ENCODE assay signal across 2 cellular contexts in genomic region chr3:184567924-184568590, GRCh38.
A peak's percentile ranks its signal among the peaks of the same experiment; 100 is the strongest.
TF ChIP-seq lines count a peak whose summit lies in the region.

No MANE protein-coding gene starts in this region.

TF ChIP-seq in IMR-90, 13 proteins besides CTCF, POLR2A, EP300 and RAD21:
- TF ChIP-seq MAZ (IDR thresholded peaks at IDR 0.05; ENCODE audit: borderline replicate concordance, low read depth, low read length) (0 out of 2 replicates have a peak, but pooled peaks have one; percentile 23), RCOR1 (IDR thresholded peaks at IDR 0.05; ENCODE audit: insufficient replicate concordance, low read length) (no peak), ELK1 (IDR thresholded peaks at IDR 0.05; ENCODE audit: borderline replicate concordance, low read depth, low read length) (no peak), USF2 (IDR thresholded peaks at IDR 0.05; ENCODE audit: low read depth, low read length) (no peak), FOS (IDR thresholded peaks at IDR 0.05; ENCODE audit: low read depth, low read length) (no peak), RFX5 (IDR thresholded peaks at IDR 0.05; ENCODE audit: low read depth, low read length) (no peak), BHLHE40 (IDR thresholded peaks at IDR 0.05; ENCODE audit: low read depth, low read length) (no peak), MAFK (IDR thresholded peaks at IDR 0.05; ENCODE audit: low read depth, low read length) (no peak), CHD1 (IDR thresholded peaks at IDR 0.05; ENCODE audit: low read depth, low read length) (no peak), MXI1 (IDR thresholded peaks at IDR 0.05; ENCODE audit: borderline replicate concordance, low read depth, low read length) (0 out of 2 replicates have a peak, but pooled peaks have one; percentile 18), NFE2L2 (IDR thresholded peaks at IDR 0.05; ENCODE audit: low read depth, low read length) (no peak), SMC3 (IDR thresholded peaks at IDR 0.05; ENCODE audit: low read depth, low read length) (no peak), CEBPB (IDR thresholded peaks at IDR 0.05; ENCODE audit: low read depth, low read length) (no peak)

TF ChIP-seq in H1, 55 proteins besides CTCF, POLR2A, EP300 and RAD21:
- TF ChIP-seq RXRA (IDR thresholded peaks at IDR 0.05; ENCODE audit: insufficient read depth, low read depth, low read length): no peak
- peak; percentile 60 for TF ChIP-seq SUZ12 (IDR thresholded peaks at IDR 0.05; ENCODE audit: low read length)
- peak; percentile 10 for TF ChIP-seq EZH2 (IDR thresholded peaks at IDR 0.05; ENCODE audit: low read depth, low read length, severe bottlenecking)
TF ChIP-seq in H1: peak in this region for 2.
